8 cellular contexts compared by ENCODE assay signal in the genomic region with DNA sequence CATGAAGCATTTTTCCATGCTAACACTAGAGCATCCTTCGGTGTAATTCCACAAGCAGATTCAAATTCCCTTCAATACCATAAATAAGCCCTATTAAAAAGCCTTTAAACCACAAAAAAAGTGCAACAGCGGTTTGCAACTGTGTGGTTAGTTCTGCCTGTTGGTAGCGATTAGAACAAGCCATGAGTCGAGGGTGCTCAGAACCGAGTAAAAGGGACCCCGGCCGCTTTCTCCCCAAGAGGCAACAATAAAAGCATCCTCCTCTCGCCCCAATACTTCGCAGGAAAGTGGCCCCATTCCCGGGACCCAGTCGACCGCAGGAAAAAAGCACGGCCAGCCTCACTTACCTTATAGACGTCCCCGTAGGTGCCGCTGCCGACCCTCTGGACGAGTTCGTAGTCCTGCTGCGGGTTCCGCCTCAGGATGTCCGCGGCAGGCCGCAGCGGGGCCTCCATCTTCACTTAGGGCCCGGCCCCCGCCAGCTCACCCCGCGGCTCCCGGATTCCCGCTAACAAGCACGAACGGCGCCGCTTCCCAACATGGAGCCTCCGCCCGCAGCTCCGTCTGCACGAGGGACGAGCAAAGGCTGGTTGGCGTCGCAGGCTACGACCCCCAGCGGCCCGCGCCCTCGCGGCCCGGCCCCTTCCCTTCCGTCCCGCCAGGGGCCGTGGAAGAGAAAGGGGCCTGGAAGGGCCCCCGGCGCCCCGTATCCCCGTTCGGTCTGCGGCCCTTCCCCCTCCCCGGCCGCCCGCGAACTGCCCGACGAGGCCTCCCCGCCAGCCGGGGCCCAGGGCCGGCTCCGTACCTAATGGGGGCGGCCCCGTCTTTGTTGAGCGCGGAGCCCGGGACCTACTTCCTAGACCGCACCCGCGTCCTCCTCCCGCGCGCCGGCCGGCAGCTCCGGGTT. TPM values are rescaled to one million over a fixed set of nuclear protein-coding genes. Genes with fewer than 3 reads are reported as not detected.
A peak's percentile ranks its signal among the peaks of the same experiment; 100 is the strongest.
DNase-seq lines count a peak whose midpoint lies in the region; ATAC-seq and TF ChIP-seq lines count a peak whose summit lies in the region.

No MANE protein-coding gene starts in this region.

- H3K4me2 ChIP-seq in parathyroid adenoma (ENCODE audit: low read length): peak overlapping the region; percentile 83

- H3K4me3 Mint-ChIP-seq in activated naive CD8-positive, alpha-beta T cell treated with anti-CD3 and anti-CD28 coated beads, Interleukin-2, amount 10 ng/mL, durations not matched to agents 7 days and 5 days: peak overlapping the region; percentile 92

- H3K36me3 ChIP-seq in NT2/D1 (ENCODE audit: insufficient read depth, insufficient read length, low read length) (peaks cover 15% of the 10 kb centered on the region), heart left ventricle (peaks cover 0 to 3% (median 0%) of the 10 kb centered on the region in 9 donors), parathyroid adenoma (ENCODE audit: control insufficient read depth, insufficient read depth, low read length) (no peaks in the 10 kb centered on the region)

- peak; percentile 23 for ATAC-seq in GM18873 (IDR thresholded peaks at IDR 0.05; ENCODE audit: low FRiP score, unreplicated experiment)
- peak; percentile 15 for ATAC-seq in HG03103 (IDR thresholded peaks at IDR 0.05; ENCODE audit: low read depth, unreplicated experiment)
- ATAC-seq in activated naive CD8-positive, alpha-beta T cell treated with anti-CD3 and anti-CD28 coated beads, Interleukin-2, amount 10 ng/mL, durations not matched to agents 7 days and 5 days (ENCODE audit: low read depth): peak; percentile 53
- peak; percentile 24 to 75 (median 60) for ATAC-seq in heart left ventricle

- peaks cover 31% of the 10 kb centered on the region for H3K4me1 Mint-ChIP-seq in activated naive CD8-positive, alpha-beta T cell treated with anti-CD3 and anti-CD28 coated beads, Interleukin-2, amount 10 ng/mL, durations not matched to agents 7 days and 5 days

- H3K9ac ChIP-seq in NT2/D1 (ENCODE audit: insufficient read length, low read depth): peak overlapping the region; percentile 89
- H3K9ac ChIP-seq in parathyroid adenoma: peak overlapping the region; percentile 93

- H3K27me3 ChIP-seq in NT2/D1 (ENCODE audit: insufficient read depth, insufficient read length) (peaks cover 14% of the 10 kb centered on the region), heart left ventricle (no peaks in the 10 kb centered on the region), parathyroid adenoma (ENCODE audit: control insufficient read depth, insufficient read depth, low read length) (no peaks in the 10 kb centered on the region)

- DNase-seq in NT2/D1 (ENCODE audit: low read depth, low spot score) (peak; percentile 39), heart left ventricle (peak; percentile 46 to 79 (median 58)), mesenteric fat pad (ENCODE audit: low spot score) (no peak)
- DNase-seq in activated naive CD8-positive, alpha-beta T cell treated with anti-CD3 and anti-CD28 coated beads, Interleukin-2, amount 10 ng/mL, durations not matched to agents 7 days and 5 days: peak; percentile 68

- H3K27me3 Mint-ChIP-seq in activated naive CD8-positive, alpha-beta T cell treated with anti-CD3 and anti-CD28 coated beads, Interleukin-2, amount 10 ng/mL, durations not matched to agents 7 days and 5 days: no peaks in the 10 kb centered on the region

- H3K36me3 Mint-ChIP-seq in activated naive CD8-positive, alpha-beta T cell treated with anti-CD3 and anti-CD28 coated beads, Interleukin-2, amount 10 ng/mL, durations not matched to agents 7 days and 5 days: peaks cover 3% of the 10 kb centered on the region

- intact Hi-C loops in heart left ventricle (cut with DNase I): loop anchor here (1.0 to 10.0 kb wide), 9 partner anchors 135 to 665 kb away; partner anchors contain the start of genes ARF6 (in 1 of the 10), CDKL1 (in 1 of the 10) and VCPKMT (in 1 of the 10)

- H3K27ac Mint-ChIP-seq in activated naive CD8-positive, alpha-beta T cell treated with anti-CD3 and anti-CD28 coated beads, Interleukin-2, amount 10 ng/mL, durations not matched to agents 7 days and 5 days: peak overlapping the region; percentile 88

- peak overlapping the region; percentile 100 for H2AFZ ChIP-seq in parathyroid adenoma

- WGBS in heart left ventricle, 4 donors: 1 to 2% (median 1%) methylated on average over 42 to 82 of the region's 82 CpGs

- no peak for TF ChIP-seq POLR2A in heart left ventricle (IDR thresholded peaks at IDR 0.05)

- H3K4me3 ChIP-seq in NT2/D1 (ENCODE audit: insufficient read length, low read depth): peak overlapping the region; percentile 71
- H3K4me3 ChIP-seq in heart left ventricle: peak overlapping the region; percentile 72 to 98 (median 90)
- H3K4me3 ChIP-seq in parathyroid adenoma (ENCODE audit: low read depth, low read length): peak overlapping the region; percentile 81

- H3K79me2 ChIP-seq in parathyroid adenoma: peaks cover 48% of the 10 kb centered on the region

- H3K27ac ChIP-seq in C4-2B: peak overlapping the region; percentile 87
- H3K27ac ChIP-seq in heart left ventricle: peak overlapping the region; percentile 78 to 98 (median 94)
- peak overlapping the region; percentile 83 for H3K27ac ChIP-seq in parathyroid adenoma

- no peaks in the 10 kb centered on the region for H3K4me1 ChIP-seq in NT2/D1 (ENCODE audit: insufficient read depth, insufficient read length)
- H3K4me1 ChIP-seq in heart left ventricle: peaks cover 5 to 51% (median 26%) of the 10 kb centered on the region in 12 donors
- peaks cover 6% of the 10 kb centered on the region for H3K4me1 ChIP-seq in parathyroid adenoma

- TF ChIP-seq CTCF in C4-2B (conservative IDR thresholded peaks at IDR 0.05) (0 out of 2 replicates have a peak, but pooled peaks have one; percentile 51), heart left ventricle (IDR thresholded peaks at IDR 0.05) (no peak), parathyroid adenoma (IDR thresholded peaks at IDR 0.05) (no peak)

- POLR2A ChIA-PET in activated naive CD8-positive, alpha-beta T cell treated with anti-CD3 and anti-CD28 coated beads, Interleukin-2, amount 10 ng/mL, durations not matched to agents 7 days and 5 days (lab: Charles Lee): interaction anchor here (0.5 to 1.6 kb wide), 6 partner anchors 79 to 221 kb away, joined by 3 to 8 read pairs (median 4); partner anchors contain the start of genes DMAC2L and L2HGDH

- H3K9me3 Mint-ChIP-seq in activated naive CD8-positive, alpha-beta T cell treated with anti-CD3 and anti-CD28 coated beads, Interleukin-2, amount 10 ng/mL, durations not matched to agents 7 days and 5 days: no peaks in the 10 kb centered on the region

- H3K9me3 ChIP-seq in NT2/D1 (ENCODE audit: insufficient read depth, low read length) (peaks cover under 1% of the 10 kb centered on the region; the same call in 1 of the 2 replicates), heart left ventricle (no peaks in the 10 kb centered on the region), parathyroid adenoma (ENCODE audit: control insufficient read depth, low read length) (no peaks in the 10 kb centered on the region)

RNA-seq across cellular contexts. Expression of gene MAP4K5, which starts 0.5 kb away (rescaled TPM):
- 10 to 100 TPM; 40.1 to 46.1 TPM for total RNA-seq in activated naive CD8-positive, alpha-beta T cell treated with anti-CD3 and anti-CD28 coated beads, Interleukin-2, amount 10 ng/mL, durations not matched to agents 7 days and 5 days
- total RNA-seq in heart left ventricle: 10 to 100 TPM in 8 of 9 donors, 1 to 10 TPM in 1; 9.0 to 43.3 (median 16.6) TPM
- polyA plus RNA-seq in heart left ventricle: 10 to 100 TPM in 1 of 2 donors, 1 to 10 TPM in 1; 4.7 to 17.0 TPM
- total RNA-seq in mesenteric fat pad: 52.6 TPM

RNA-seq across cellular contexts. Expression of gene ATL1, which starts 28.1 kb away (rescaled TPM):
- 1 to 10 TPM; 1.5 TPM for total RNA-seq in activated naive CD8-positive, alpha-beta T cell treated with anti-CD3 and anti-CD28 coated beads, Interleukin-2, amount 10 ng/mL, durations not matched to agents 7 days and 5 days
- 1 to 10 TPM in 5 of 9 donors, under 1 TPM in 4; 0.28 to 3.1 (median 1.1) TPM for total RNA-seq in heart left ventricle
- polyA plus RNA-seq in heart left ventricle: under 1 TPM; 0.30 to 0.67 TPM
- total RNA-seq in mesenteric fat pad: 3.6 TPM
